ENCODE assay signal across 9 cellular contexts in the genomic region with DNA sequence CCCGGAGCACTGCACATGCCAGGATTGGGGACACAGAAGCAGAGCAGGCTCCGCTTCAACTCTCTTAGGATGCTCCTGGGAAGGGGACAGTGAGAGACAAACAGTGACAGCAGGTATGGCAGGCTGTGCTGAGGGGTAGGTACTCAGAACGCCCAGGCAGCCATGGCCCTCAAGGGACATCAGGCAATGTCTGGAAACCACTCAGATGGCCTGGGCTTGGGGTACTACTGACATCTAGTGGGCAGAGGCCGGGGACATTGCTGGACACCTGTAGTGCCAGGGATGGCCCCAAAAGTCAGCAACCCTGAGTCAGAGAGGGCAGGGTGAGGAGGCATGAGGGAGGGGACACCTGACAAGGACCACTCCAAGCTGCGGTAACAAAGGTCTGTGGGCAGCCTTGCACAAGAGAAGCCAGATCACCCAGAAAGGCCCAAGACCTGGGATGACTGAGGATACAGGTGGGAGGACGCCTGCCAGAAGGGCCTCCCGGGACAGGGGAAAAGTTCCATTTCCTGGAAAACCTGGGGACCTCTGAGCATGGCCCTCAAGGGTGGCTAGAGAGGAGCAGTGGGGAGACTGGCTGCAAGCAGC. TPM values are rescaled to one million over a fixed set of nuclear protein-coding genes. Genes with fewer than 3 reads are reported as not detected.
DNase-seq lines count a peak whose midpoint lies in the region; ATAC-seq, FAIRE-seq and TF ChIP-seq lines count a peak whose summit lies in the region.
"Had no signal": no experiment of that assay in that cellular context is flagged by ENCODE, and none has a peak within 500 bp of the region (broad histone marks: within the 10 kb centered on the region; RNA-seq: fewer than 3 reads in every experiment).

No MANE protein-coding gene starts in this region.

- H4K20me1 ChIP-seq in DND-41 (ENCODE audit: insufficient read depth, low read length), result peaks cover 12% of the 10 kb centered on the region; the same call in 1 of the 2 replicates

- DNase-seq in DND-41, result peak; percentile 18
- peak; percentile 27 for DNase-seq in NCI-H146 treated with DMSO at 0.1 percent for 48 hours (lab: John Stamatoyannopoulos, UW; ENCODE audit: unreplicated experiment)
- no peak for DNase-seq in bronchial epithelial cell (ENCODE audit: low read depth)
- DNase-seq in lung microvascular endothelial cell (ENCODE audit: low read depth in 2 of 2), result peak; percentile 43 to 80
- DNase-seq in natural killer cell, result no peak
- DNase-seq in activated naive CD4-positive, alpha-beta T cell treated with anti-CD3 and anti-CD28 coated beads for 36 hours, result no peak

- H3K4me3 Mint-ChIP-seq in natural killer cell, result no peak overlapping the region
- H3K4me3 Mint-ChIP-seq in activated naive CD4-positive, alpha-beta T cell treated with anti-CD3 and anti-CD28 coated beads for 36 hours, result no peak overlapping the region

- peaks cover 4% of the 10 kb centered on the region; the same call in 1 of the 2 replicates for H3K79me2 ChIP-seq in DND-41 (ENCODE audit: insufficient read depth, low read length)

- no peak overlapping the region for H3K4me3 ChIP-seq in DND-41 (ENCODE audit: low read depth in 1 of 2, low read length in 2 of 2)
- H3K4me3 ChIP-seq in bronchial epithelial cell (ENCODE audit: low read depth, low read length), result no peak overlapping the region

- intact Hi-C loops in natural killer cell (cut with micrococcal nuclease), result no loop called here
- intact Hi-C loops in activated naive CD4-positive, alpha-beta T cell treated with anti-CD3 and anti-CD28 coated beads for 36 hours (cut with micrococcal nuclease), result no loop called here

- no peaks in the 10 kb centered on the region for H3K9me3 ChIP-seq in DND-41 (ENCODE audit: insufficient read depth, low read length, severe bottlenecking)

- TF ChIP-seq CTCF in DND-41 (IDR thresholded peaks at IDR 0.05; ENCODE audit: borderline replicate concordance, extremely low read depth, low read length, poor library complexity, severe bottlenecking) (peak; percentile 42), bronchial epithelial cell (IDR thresholded peaks at IDR 0.05; ENCODE audit: insufficient read depth, low read length, severe bottlenecking) (peak; percentile 48), natural killer cell (IDR thresholded peaks at IDR 0.05) (no peak)

- H3K36me3 ChIP-seq in DND-41 (ENCODE audit: insufficient read depth, low read length) (peaks cover 11% of the 10 kb centered on the region), bronchial epithelial cell (ENCODE audit: control insufficient read depth, insufficient read depth, low read length) (peaks cover 1% of the 10 kb centered on the region)

- H3K36me3 Mint-ChIP-seq in natural killer cell, result no peaks in the 10 kb centered on the region
- H3K36me3 Mint-ChIP-seq in activated naive CD4-positive, alpha-beta T cell treated with anti-CD3 and anti-CD28 coated beads for 36 hours (ENCODE audit: low read depth), result peaks cover 3% of the 10 kb centered on the region

- H3K4me1 ChIP-seq in DND-41 (ENCODE audit: insufficient read depth, low read length), result no peaks in the 10 kb centered on the region

- ATAC-seq in DND-41 (ENCODE audit: insufficient read depth, low read depth), result no peak
- no peak for ATAC-seq in natural killer cell
- ATAC-seq in HG03442 (IDR thresholded peaks at IDR 0.05; ENCODE audit: unreplicated experiment), result no peak
- no peak for ATAC-seq in GM19351 (IDR thresholded peaks at IDR 0.05; ENCODE audit: unreplicated experiment)

- CTCF ChIA-PET in activated naive CD4-positive, alpha-beta T cell treated with anti-CD3 and anti-CD28 coated beads for 36 hours (lab: Charles Lee), result interaction anchor here (1.5 to 1.6 kb wide), 2 partner anchors 20 to 215 kb away, joined by 3 to 6 read pairs; no protein-coding TSS in a partner anchor

- H3K9ac ChIP-seq in DND-41 (ENCODE audit: low read depth, low read length), result no peak overlapping the region

- no peaks in the 10 kb centered on the region for H3K27me3 Mint-ChIP-seq in natural killer cell (ENCODE audit: low read depth in 2 of 2)
- no peaks in the 10 kb centered on the region for H3K27me3 Mint-ChIP-seq in activated naive CD4-positive, alpha-beta T cell treated with anti-CD3 and anti-CD28 coated beads for 36 hours (ENCODE audit: low read depth)

- H3K9me3 Mint-ChIP-seq in natural killer cell, result no peaks in the 10 kb centered on the region
- H3K9me3 Mint-ChIP-seq in activated naive CD4-positive, alpha-beta T cell treated with anti-CD3 and anti-CD28 coated beads for 36 hours, result no peaks in the 10 kb centered on the region

- H3K4me1 Mint-ChIP-seq in natural killer cell, result no peaks in the 10 kb centered on the region
- peaks cover 2% of the 10 kb centered on the region for H3K4me1 Mint-ChIP-seq in activated naive CD4-positive, alpha-beta T cell treated with anti-CD3 and anti-CD28 coated beads for 36 hours (ENCODE audit: low read depth)

- no peak overlapping the region for H2AFZ ChIP-seq in DND-41 (ENCODE audit: low read depth, low read length)

- H3K27me3 ChIP-seq in DND-41 (ENCODE audit: insufficient read depth, low read length, poor library complexity) (no peaks in the 10 kb centered on the region), bronchial epithelial cell (ENCODE audit: control insufficient read depth, insufficient read depth, low read length) (no peaks in the 10 kb centered on the region)

- H3K4me2 ChIP-seq in DND-41 (ENCODE audit: insufficient read depth, low read length), result no peak overlapping the region

- no peak for FAIRE-seq in bronchial epithelial cell (lab: Jason Lieb, UNC)

- H3K27ac Mint-ChIP-seq in natural killer cell, result no peak overlapping the region
- H3K27ac Mint-ChIP-seq in activated naive CD4-positive, alpha-beta T cell treated with anti-CD3 and anti-CD28 coated beads for 36 hours, result no peak overlapping the region

- no peak overlapping the region for H3K27ac ChIP-seq in DND-41 (ENCODE audit: low read length)
- H3K27ac ChIP-seq: HL-60 had no signal

RNA-seq across cellular contexts. Expression of gene PEMT, which starts 21.2 kb away (rescaled TPM):
- total RNA-seq in bronchial epithelial cell (23.4 and 35.1 TPM in 2 replicates), lung microvascular endothelial cell (17.9 and 20.0 TPM in 2 replicates), natural killer cell (10 to 100 TPM; 10.3 to 13.6 (median 12.6) TPM)
- total RNA-seq in activated naive CD4-positive, alpha-beta T cell treated with anti-CD3 and anti-CD28 coated beads for 36 hours, result 10 to 100 TPM; 33.7 to 35.6 TPM

Comparison
In these comparisons a context has a peak if more than half of its experiments do, and no peak if none do; other contexts are left out.
1. DNase-seq: peak in DND-41 (single experiment), NCI-H146 treated with DMSO at 0.1 percent for 48 hours (single experiment) and lung microvascular endothelial cell (2 of 2); none in bronchial epithelial cell (single experiment), natural killer cell (single experiment) and activated naive CD4-positive, alpha-beta T cell treated with anti-CD3 and anti-CD28 coated beads for 36 hours (single experiment).